ENCODE assay signal across 8 cellular contexts in the genomic region with DNA sequence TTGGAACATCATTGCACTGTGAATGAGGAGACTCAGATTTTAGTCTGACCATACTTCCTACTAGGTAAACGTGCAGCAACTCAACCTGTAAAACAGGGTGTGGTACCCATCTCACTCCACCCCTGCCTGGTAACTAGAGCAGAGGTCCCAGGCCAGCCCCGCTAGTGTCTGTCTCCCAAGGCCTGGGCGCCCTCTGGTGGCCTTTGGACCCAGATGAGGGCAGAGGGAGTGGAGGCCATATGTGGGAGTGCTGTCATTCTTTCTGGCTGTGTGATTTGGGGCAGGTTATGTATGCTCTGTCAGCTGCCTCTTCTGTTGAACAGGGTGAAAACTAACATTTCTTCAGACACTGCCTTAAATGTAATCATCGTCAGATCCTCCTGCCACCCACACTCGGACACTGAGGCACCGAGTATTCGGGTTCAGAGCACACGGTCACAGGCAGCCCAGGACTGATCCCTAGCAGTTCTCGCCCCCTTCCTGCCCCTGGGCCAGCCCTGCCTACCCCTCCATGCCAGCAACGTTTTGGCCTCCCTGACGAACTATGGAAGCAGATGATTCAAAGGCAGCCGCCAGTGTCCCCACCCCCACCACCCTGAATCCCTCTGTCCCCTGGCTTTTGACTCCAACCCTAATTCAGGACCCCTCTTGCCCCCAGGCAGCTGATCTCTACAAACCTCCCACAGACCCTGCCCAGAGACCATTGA.
DNase-seq lines count a peak whose midpoint lies in the region; ATAC-seq and TF ChIP-seq lines count a peak whose summit lies in the region.

No MANE protein-coding gene starts in this region.

- POLR2A ChIA-PET in RWPE1 (lab: Yijun Ruan, JAX; ENCODE audit: low non-redundant PET) = no interaction called here

- intact Hi-C loops in activated T-helper 2 cell treated with anti-CD3 and anti-CD28 coated beads, Interferon-gamma antibody, Interleukin-2, Interleukin-4, amounts not matched to agents 10 μg/mL and 5 μg/mL and 100 μg/mL, durations not matched to agents 14 hours and 24 hours and 36 hours (cut with micrococcal nuclease) = loop anchor here (1.0 to 5.0 kb wide), 3 partner anchors 40 to 375 kb away; no protein-coding TSS in a partner anchor
- intact Hi-C loops in testis (cut with DNase I; ENCODE audit: low total_unique reads) = no loop called here

- DNase-seq in Daoy (ENCODE audit: low read depth) = peak; percentile 85
- DNase-seq in Karpas-422 = peak; percentile 97
- peak; percentile 89 for DNase-seq in RWPE1 (ENCODE audit: low spot score)
- DNase-seq in activated T-helper 2 cell treated with anti-CD3 and anti-CD28 coated beads, Interferon-gamma antibody, Interleukin-2, Interleukin-4, amounts not matched to agents 10 μg/mL and 5 μg/mL and 100 μg/mL, durations not matched to agents 14 hours and 24 hours and 36 hours (ENCODE audit: low spot score) = peak; percentile 79
- peak; percentile 71 for DNase-seq in fibroblast of villous mesenchyme (ENCODE audit: low read depth)
- peak; percentile 30 for DNase-seq in occipital lobe (lab: John Stamatoyannopoulos, UW)
- peak; percentile 89 for DNase-seq in testis

- H3K9me2 ChIP-seq in Karpas-422 (replicated peaks; ENCODE audit: insufficient read depth, low read length) = no peaks in the 10 kb centered on the region

- H3K36me3 Mint-ChIP-seq in activated T-helper 2 cell treated with anti-CD3 and anti-CD28 coated beads, Interferon-gamma antibody, Interleukin-2, Interleukin-4, amounts not matched to agents 10 μg/mL and 5 μg/mL and 100 μg/mL, durations not matched to agents 14 hours and 24 hours and 36 hours (ENCODE audit: low read depth) = peaks cover 78% of the 10 kb centered on the region

- H3K9me3 ChIP-seq in Karpas-422 (ENCODE audit: low read length) = no peaks in the 10 kb centered on the region
- H3K9me3 ChIP-seq in testis = no peaks in the 10 kb centered on the region

- CTCF ChIA-PET in RWPE1 (lab: Yijun Ruan, JAX) = interaction anchor here (0.6 to 1.7 kb wide), 7 partner anchors 11 to 1693 kb away, joined by 3 to 11 read pairs (median 3); no protein-coding TSS in a partner anchor

- peaks cover 36% of the 10 kb centered on the region for H3K4me1 ChIP-seq in Karpas-422 (ENCODE audit: low read length)
- H3K4me1 ChIP-seq in testis = no peaks in the 10 kb centered on the region

- TF ChIP-seq POLR2A in testis (IDR thresholded peaks at IDR 0.05) = no peak

- H3K79me2 ChIP-seq in Karpas-422 (ENCODE audit: low read length) = peaks cover 16% of the 10 kb centered on the region

- no peaks in the 10 kb centered on the region for H3K9me3 Mint-ChIP-seq in activated T-helper 2 cell treated with anti-CD3 and anti-CD28 coated beads, Interferon-gamma antibody, Interleukin-2, Interleukin-4, amounts not matched to agents 10 μg/mL and 5 μg/mL and 100 μg/mL, durations not matched to agents 14 hours and 24 hours and 36 hours

- no peak overlapping the region for H3K4me3 ChIP-seq in Karpas-422 (ENCODE audit: low read length)
- H3K4me3 ChIP-seq in fibroblast of villous mesenchyme (ENCODE audit: low read depth, low read length) = no peak overlapping the region
- H3K4me3 ChIP-seq in testis = no peak overlapping the region

- no peak overlapping the region for H2AFZ ChIP-seq in Karpas-422 (ENCODE audit: low read length)

- H3K27me3 ChIP-seq in Karpas-422 (ENCODE audit: low read length) (no peaks in the 10 kb centered on the region), testis (no peaks in the 10 kb centered on the region)

- TF ChIP-seq CTCF in RWPE1 (conservative IDR thresholded peaks at IDR 0.05; ENCODE audit: low read depth) (peak; percentile 89), fibroblast of villous mesenchyme (IDR thresholded peaks at IDR 0.05; ENCODE audit: insufficient read depth, low read depth, low read length) (peak; percentile 92), testis (IDR thresholded peaks at IDR 0.05) (peak; percentile 60 to 66 (median 61))

- no peaks in the 10 kb centered on the region for H3K27me3 Mint-ChIP-seq in activated T-helper 2 cell treated with anti-CD3 and anti-CD28 coated beads, Interferon-gamma antibody, Interleukin-2, Interleukin-4, amounts not matched to agents 10 μg/mL and 5 μg/mL and 100 μg/mL, durations not matched to agents 14 hours and 24 hours and 36 hours (ENCODE audit: low read depth)

- peaks cover 3% of the 10 kb centered on the region; the same call in 1 of the 2 replicates for H3K36me3 ChIP-seq in Karpas-422 (ENCODE audit: insufficient read depth, low read length)
- H3K36me3 ChIP-seq in testis (ENCODE audit: low read depth, missing control alignments) = no peaks in the 10 kb centered on the region

- H3K4me2 ChIP-seq in Karpas-422 (ENCODE audit: low read depth, low read length, poor library complexity, severe bottlenecking) = no peak overlapping the region

- WGBS in testis, 2 donors = 59 to 66% methylated on average over 12 of the region's 12 CpGs

- H3K27ac Mint-ChIP-seq in activated T-helper 2 cell treated with anti-CD3 and anti-CD28 coated beads, Interferon-gamma antibody, Interleukin-2, Interleukin-4, amounts not matched to agents 10 μg/mL and 5 μg/mL and 100 μg/mL, durations not matched to agents 14 hours and 24 hours and 36 hours = peak overlapping the region; percentile 30

- ATAC-seq in GM21786 (IDR thresholded peaks at IDR 0.05; ENCODE audit: unreplicated experiment) = peak; percentile 88

- peaks cover 65% of the 10 kb centered on the region for H3K4me1 Mint-ChIP-seq in activated T-helper 2 cell treated with anti-CD3 and anti-CD28 coated beads, Interferon-gamma antibody, Interleukin-2, Interleukin-4, amounts not matched to agents 10 μg/mL and 5 μg/mL and 100 μg/mL, durations not matched to agents 14 hours and 24 hours and 36 hours (ENCODE audit: low read depth)

- H3K27ac ChIP-seq in Karpas-422 (ENCODE audit: low read length) (no peak overlapping the region), RWPE1 (no peak overlapping the region), testis (no peak overlapping the region)

- H3K9ac ChIP-seq in Karpas-422 (ENCODE audit: low read length) = no peak overlapping the region

- no peaks in the 10 kb centered on the region for H4K20me1 ChIP-seq in Karpas-422 (ENCODE audit: insufficient read depth, low read depth, low read length)

- no peak overlapping the region for H3K4me3 Mint-ChIP-seq in activated T-helper 2 cell treated with anti-CD3 and anti-CD28 coated beads, Interferon-gamma antibody, Interleukin-2, Interleukin-4, amounts not matched to agents 10 μg/mL and 5 μg/mL and 100 μg/mL, durations not matched to agents 14 hours and 24 hours and 36 hours (ENCODE audit: low read depth)

Comparison
In these comparisons a context has a peak if more than half of its experiments do, and no peak if none do; other contexts are left out.
1. DNase-seq: peak in every context shown above with its lines; median percentile 97 in Karpas-422; 89 in RWPE1; 89 in testis; 85 in Daoy; 79 in activated T-helper 2 cell treated with anti-CD3 and anti-CD28 coated beads, Interferon-gamma antibody, Interleukin-2, Interleukin-4, amounts not matched to agents 10 μg/mL and 5 μg/mL and 100 μg/mL, durations not matched to agents 14 hours and 24 hours and 36 hours; 71 in fibroblast of villous mesenchyme; 30 in occipital lobe.